Comparison of ENCODE assay signal across 15 cellular contexts in the genomic region with DNA sequence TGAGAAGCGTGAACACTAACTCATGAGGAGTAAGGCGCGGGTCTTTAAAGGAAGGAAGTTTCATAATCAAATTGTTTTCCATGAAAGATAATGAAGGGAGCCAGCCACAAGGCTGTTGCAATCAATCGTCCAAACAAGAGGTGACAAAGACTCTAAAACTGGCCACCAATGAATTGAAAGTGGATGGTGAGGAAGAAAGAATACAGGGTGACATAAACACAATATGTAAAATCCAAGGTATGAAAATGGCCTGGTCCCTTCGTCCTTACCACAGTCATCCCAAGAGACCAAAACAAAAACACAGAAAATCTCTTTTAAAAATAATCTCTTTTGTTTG. TPM values are rescaled to one million over a fixed set of nuclear protein-coding genes. Genes with fewer than 3 reads are reported as not detected.
DNase-seq lines count a peak whose midpoint lies in the region; ATAC-seq and TF ChIP-seq lines count a peak whose summit lies in the region.
"Had no signal": no experiment of that assay in that cellular context is flagged by ENCODE, and none has a peak within 500 bp of the region (broad histone marks: within the 10 kb centered on the region; RNA-seq: fewer than 3 reads in every experiment).

No MANE protein-coding gene starts in this region.

- no peaks in the 10 kb centered on the region for H3K36me3 ChIP-seq in neural progenitor cell
- H3K36me3 ChIP-seq: cardiac muscle cell, SJSA1 had no signal

- no peak overlapping the region for H3K4me3 ChIP-seq in neural progenitor cell
- H3K4me3 ChIP-seq: cardiac muscle cell, SJSA1, skin epidermis had no signal

- peak overlapping the region; percentile 86 for H3K27ac Mint-ChIP-seq in T-helper 2 cell treated with Interferon-gamma antibody and Interleukin-4, amounts not matched to agents 5 μg/mL and 100 μg/mL, for 36 hours
- no peak overlapping the region for H3K27ac Mint-ChIP-seq in neural progenitor cell

- H3K27me3 ChIP-seq in neural progenitor cell: no peaks in the 10 kb centered on the region
- H3K27me3 ChIP-seq: cardiac muscle cell, SJSA1 had no signal

- no peaks in the 10 kb centered on the region for H3K79me2 ChIP-seq in neural progenitor cell (ENCODE audit: low read depth)

- DNase-seq in T-helper 2 cell treated with Interferon-gamma antibody and Interleukin-4, amounts not matched to agents 5 μg/mL and 100 μg/mL, for 36 hours (ENCODE audit: low spot score): no peak
- DNase-seq in T-helper 2 cell: no peak
- DNase-seq in NOMO-1 (lab: John Stamatoyannopoulos, UW; ENCODE audit: unreplicated experiment in 2 of 2): peak; percentile 78 to 95
- no peak for DNase-seq in neural progenitor cell (ENCODE audit: low spot score)
- no peak for DNase-seq in T-helper 9 cell
- no peak for DNase-seq in NCI-H446 (lab: John Stamatoyannopoulos, UW)
- DNase-seq in posterior vena cava (ENCODE audit: low spot score): no peak
- DNase-seq: activated T-cell treated with anti-CD3 and anti-CD28 coated beads for 4 hours, NCI-H1694 had no signal

- H2AFZ ChIP-seq in neural progenitor cell (replicated peaks): peak overlapping the region; percentile 63

- H3K4me3 Mint-ChIP-seq in T-helper 2 cell treated with Interferon-gamma antibody and Interleukin-4, amounts not matched to agents 5 μg/mL and 100 μg/mL, for 36 hours: peak overlapping the region; percentile 73
- no peak overlapping the region for H3K4me3 Mint-ChIP-seq in neural progenitor cell

- no peak overlapping the region for H3K4me2 ChIP-seq in neural progenitor cell

- no peaks in the 10 kb centered on the region for H3K9me3 ChIP-seq in neural progenitor cell (ENCODE audit: low read depth)
- H3K9me3 ChIP-seq: SJSA1 had no signal

- ATAC-seq in HG02763 (IDR thresholded peaks at IDR 0.05; ENCODE audit: unreplicated experiment): peak; percentile 61

- H3F3A ChIP-seq in neural progenitor cell (ENCODE audit: low read depth): no peaks in the 10 kb centered on the region

- H3K9me3 Mint-ChIP-seq in T-helper 2 cell treated with Interferon-gamma antibody and Interleukin-4, amounts not matched to agents 5 μg/mL and 100 μg/mL, for 36 hours: no peaks in the 10 kb centered on the region
- H3K9me3 Mint-ChIP-seq in neural progenitor cell: no peaks in the 10 kb centered on the region

- H4K20me1 ChIP-seq in neural progenitor cell (ENCODE audit: low read depth): no peaks in the 10 kb centered on the region

- intact Hi-C loops in posterior vena cava (cut with DNase I): no loop called here

- peaks cover 43% of the 10 kb centered on the region for H3K4me1 Mint-ChIP-seq in T-helper 2 cell treated with Interferon-gamma antibody and Interleukin-4, amounts not matched to agents 5 μg/mL and 100 μg/mL, for 36 hours (ENCODE audit: low read depth)
- no peaks in the 10 kb centered on the region for H3K4me1 Mint-ChIP-seq in neural progenitor cell

- peaks cover 4% of the 10 kb centered on the region for H3K27me3 Mint-ChIP-seq in T-helper 2 cell treated with Interferon-gamma antibody and Interleukin-4, amounts not matched to agents 5 μg/mL and 100 μg/mL, for 36 hours (ENCODE audit: low read depth)
- H3K27me3 Mint-ChIP-seq in neural progenitor cell (ENCODE audit: insufficient read depth, low read depth): peaks cover 3% of the 10 kb centered on the region

- no peak overlapping the region for H3K27ac ChIP-seq in neural progenitor cell
- H3K27ac ChIP-seq: 22Rv1, cardiac muscle cell, SJSA1 had no signal

- TF ChIP-seq CTCF in neural progenitor cell (IDR thresholded peaks at IDR 0.05): no peak

- peaks cover 10% of the 10 kb centered on the region for H3K36me3 Mint-ChIP-seq in T-helper 2 cell treated with Interferon-gamma antibody and Interleukin-4, amounts not matched to agents 5 μg/mL and 100 μg/mL, for 36 hours (ENCODE audit: low read depth)
- H3K36me3 Mint-ChIP-seq in neural progenitor cell: no peaks in the 10 kb centered on the region

- H3K4me1 ChIP-seq in neural progenitor cell: no peaks in the 10 kb centered on the region
- H3K4me1 ChIP-seq: SJSA1 had no signal

- H3K9ac ChIP-seq in neural progenitor cell: no peak overlapping the region

RNA-seq across cellular contexts. Expression of a gene that starts 12.0 kb away (rescaled TPM):
- total RNA-seq in neural progenitor cell (ENCODE audit: low replicate concordance): not detected in 2 replicates
- 1 to 10 TPM; 5.0 to 9.7 TPM for total RNA-seq in posterior vena cava
- total RNA-seq: cardiac muscle cell, glomerular endothelial cell, SJSA1 had no signal

RNA-seq across cellular contexts. Expression of a gene that starts 45.1 kb away (rescaled TPM):
- total RNA-seq in neural progenitor cell (ENCODE audit: low replicate concordance) (0.07 and 0.22 TPM in 2 replicates), posterior vena cava (under 1 TPM in 1 of 2 donors, not detected in 1; 0.10 TPM)
- total RNA-seq: glomerular endothelial cell, SJSA1 had no signal

Comparison
In these comparisons a context has a peak if more than half of its experiments do, and no peak if none do; other contexts are left out.
1. DNase-seq: peak in NOMO-1 (2 of 2); none in T-helper 2 cell treated with Interferon-gamma antibody and Interleukin-4, amounts not matched to agents 5 μg/mL and 100 μg/mL, for 36 hours (single experiment), T-helper 2 cell (0 of 5), neural progenitor cell (single experiment), T-helper 9 cell (single experiment), NCI-H446 (0 of 2) and posterior vena cava (single experiment).